In genomic region chr3:134468519-134468918, GRCh38 we compare ENCODE assay signal across 26 cellular contexts.
"Had no signal": no experiment of that assay in that cellular context is flagged by ENCODE, and none has a peak within 500 bp of the region (broad histone marks: within the 10 kb centered on the region; RNA-seq: fewer than 3 reads in every experiment).

No MANE protein-coding gene starts in this region.

- H3K27ac Mint-ChIP-seq: dendritic cell treated with granulocyte-macrophage colony-stimulating factor and Interleukin-4, amounts not matched to agents 40 ng/mL and 50 ng/mL, for 4 days; nephron progenitor cell; stimulated activated effector memory CD8-positive, alpha-beta T cell treated with anti-CD3 and anti-CD28 coated beads, Interleukin-12 subunit alpha, Interleukin-12 subunit beta, amount 100 ng/mL, for 72 hours had no signal

- H3K4me3 Mint-ChIP-seq: dendritic cell treated with granulocyte-macrophage colony-stimulating factor and Interleukin-4, amounts not matched to agents 40 ng/mL and 50 ng/mL, for 4 days; naive B cell; nephron progenitor cell; stimulated activated effector memory CD8-positive, alpha-beta T cell treated with anti-CD3 and anti-CD28 coated beads, Interleukin-12 subunit alpha, Interleukin-12 subunit beta, amount 100 ng/mL, for 72 hours had no signal

- H3K36me3 ChIP-seq: colonic mucosa, esophagus squamous epithelium, heart right ventricle, lower lobe of right lung, pancreas, sigmoid colon, thyroid gland, vagina had no signal

- H3K4me3 ChIP-seq: colonic mucosa, esophagus squamous epithelium, heart right ventricle, lower lobe of right lung, mucosa of descending colon, pancreas, sigmoid colon, stomach, thyroid gland, vagina had no signal

- DNase-seq: colonic mucosa; effector CD8-positive, alpha-beta T cell; esophagus squamous epithelium; foreskin melanocyte; glutamatergic neuron; heart right ventricle; hippocampal formation; left ventricle myocardium superior; lower lobe of right lung; mucosa of descending colon; naive B cell; nephron progenitor cell; nucleus accumbens; pancreas; sigmoid colon; stimulated activated CD4-positive, alpha-beta T cell treated with anti-CD3 and anti-CD28 coated beads, Interleukin-2, amount 100 ng/mL, for 24 hours; stimulated activated CD4-positive, alpha-beta T cell treated with anti-CD3 and anti-CD28 coated beads, Interleukin-4, amount 100 ng/mL, for 24 hours; stimulated activated naive CD4-positive, alpha-beta T cell treated with Interleukin-2 at 50 U/mL for 16 hours; stomach; thyroid gland; trophoblast cell had no signal

- H3K27me3 ChIP-seq: colonic mucosa, esophagus squamous epithelium, heart right ventricle, pancreas, sigmoid colon, stomach, thyroid gland, vagina had no signal

- H3K9me3 Mint-ChIP-seq: dendritic cell treated with granulocyte-macrophage colony-stimulating factor and Interleukin-4, amounts not matched to agents 40 ng/mL and 50 ng/mL, for 4 days; naive B cell; nephron progenitor cell; stimulated activated effector memory CD8-positive, alpha-beta T cell treated with anti-CD3 and anti-CD28 coated beads, Interleukin-12 subunit alpha, Interleukin-12 subunit beta, amount 100 ng/mL, for 72 hours had no signal

- H3K36me3 Mint-ChIP-seq: naive B cell; stimulated activated effector memory CD8-positive, alpha-beta T cell treated with anti-CD3 and anti-CD28 coated beads, Interleukin-12 subunit alpha, Interleukin-12 subunit beta, amount 100 ng/mL, for 72 hours had no signal

- FAIRE-seq: endothelial cell of umbilical vein, keratinocyte had no signal

- H3K27me3 Mint-ChIP-seq: dendritic cell treated with granulocyte-macrophage colony-stimulating factor and Interleukin-4, amounts not matched to agents 40 ng/mL and 50 ng/mL, for 4 days had no signal

- H3K27ac ChIP-seq: colonic mucosa, esophagus squamous epithelium, heart right ventricle, lower lobe of right lung, pancreas, sigmoid colon, stomach, thyroid gland, vagina had no signal

- H3K4me1 ChIP-seq: colonic mucosa, pancreas had no signal

- H3K4me1 Mint-ChIP-seq: stimulated activated effector memory CD8-positive, alpha-beta T cell treated with anti-CD3 and anti-CD28 coated beads, Interleukin-12 subunit alpha, Interleukin-12 subunit beta, amount 100 ng/mL, for 72 hours had no signal

- H3K9me3 ChIP-seq: colonic mucosa, esophagus squamous epithelium, heart right ventricle, lower lobe of right lung, mucosa of descending colon, pancreas, sigmoid colon, stomach, thyroid gland, vagina had no signal

- ATAC-seq: heart right ventricle; left ventricle myocardium superior; lower lobe of right lung; mucosa of descending colon; pancreas; stimulated activated effector memory CD8-positive, alpha-beta T cell treated with anti-CD3 and anti-CD28 coated beads, Interleukin-12 subunit alpha, Interleukin-12 subunit beta, amount 100 ng/mL, for 72 hours had no signal
